Comparison of ENCODE assay signal across 8 cellular contexts in genomic region chr16:82031116-82032084, GRCh38. TPM values are rescaled to one million over a fixed set of nuclear protein-coding genes. Genes with fewer than 3 reads are reported as not detected.
DNase-seq lines count a peak whose midpoint lies in the region; ATAC-seq, FAIRE-seq and TF ChIP-seq lines count a peak whose summit lies in the region.

No MANE protein-coding gene starts in this region.

- H3K56ac ChIP-seq in IMR-90 (ENCODE audit: extremely low read depth, insufficient read depth, low read length): no peak overlapping the region

- peak overlapping the region; percentile 31; the same call in 1 of the 2 replicates for H4K5ac ChIP-seq in IMR-90 (ENCODE audit: low read depth, low read length)

- POLR2A ChIA-PET in IMR-90 (lab: Charles Lee; ENCODE audit: unreplicated experiment): no interaction called here

- intact Hi-C loops in IMR-90 (cut with micrococcal nuclease): loop anchor here (1.0 to 2.0 kb wide), 4 partner anchors 139 to 425 kb away; partner anchors contain the start of gene MPHOSPH6

- peak overlapping the region; percentile 86 for H2BK120ac ChIP-seq in IMR-90 (ENCODE audit: low read depth, low read length)

- peak; percentile 62 for TF ChIP-seq CTCF in IMR-90 (conservative IDR thresholded peaks at IDR 0.05; ENCODE audit: low read depth, low read length)
- peak; percentile 62 to 77 (median 73) for TF ChIP-seq CTCF in keratinocyte (optimal IDR thresholded peaks at IDR 0.05 in 1 of 3, IDR thresholded peaks at IDR 0.05 in 1 of 3, conservative IDR thresholded peaks at IDR 0.05 in 1 of 3; ENCODE audit: extremely low read depth in 1 of 3, insufficient read depth in 2 of 3, low read length in 3 of 3)

- H2AK5ac ChIP-seq in IMR-90 (ENCODE audit: low read depth, low read length): peak overlapping the region; percentile 49

- H4K91ac ChIP-seq in IMR-90 (ENCODE audit: insufficient read depth, low read depth, low read length): peak overlapping the region; percentile 26; the same call in 1 of the 2 replicates

- H3K4me2 ChIP-seq in IMR-90 (ENCODE audit: low read depth, low read length) (no peak overlapping the region), keratinocyte (ENCODE audit: control insufficient read depth, extremely low read depth, insufficient read depth, low read depth, low read length) (no peak overlapping the region)

- peak overlapping the region; percentile 20 for H3K18ac ChIP-seq in IMR-90 (ENCODE audit: low read depth, low read length)

- no peak overlapping the region for H3K23ac ChIP-seq in IMR-90 (ENCODE audit: low read depth, low read length)

- peak; percentile 49 for DNase-seq in DMS114 treated with DMSO at 0.1 percent for 48 hours (lab: John Stamatoyannopoulos, UW; ENCODE audit: unreplicated experiment)
- DNase-seq in IMR-90: peak; percentile 72
- DNase-seq in SW 1271 (lab: John Stamatoyannopoulos, UW): peak; percentile 12 to 53
- DNase-seq in keratinocyte (ENCODE audit: low read depth, low spot score): no peak
- no peak for DNase-seq in DMS79 (lab: John Stamatoyannopoulos, UW)
- no peak for DNase-seq in NCI-H774 (lab: John Stamatoyannopoulos, UW)

- no peak for TF ChIP-seq POLR2A in IMR-90 (IDR thresholded peaks at IDR 0.05; ENCODE audit: low read depth, low read length)

- H3K14ac ChIP-seq in IMR-90 (replicated peaks; ENCODE audit: low read depth, low read length): 0 out of 2 replicates have a peak overlapping the region, but pooled peaks have one; percentile 52

- H3K9me3 ChIP-seq in IMR-90 (ENCODE audit: control insufficient read depth, insufficient read depth, low read length): no peaks in the 10 kb centered on the region
- no peaks in the 10 kb centered on the region for H3K9me3 ChIP-seq in keratinocyte (ENCODE audit: control insufficient read depth, low read depth, low read length)

- H2AK9ac ChIP-seq in IMR-90 (replicated peaks; ENCODE audit: low read depth, low read length, poor library complexity): no peak overlapping the region

- H2BK20ac ChIP-seq in IMR-90 (ENCODE audit: low read depth, low read length): peak overlapping the region; percentile 81; the same call in 1 of the 2 replicates

- no peak overlapping the region for H2BK5ac ChIP-seq in IMR-90 (ENCODE audit: low read depth, low read length, poor library complexity, severe bottlenecking)

- BruUV-seq in IMR-90 (replicated peaks; lab: Mats Ljungman, UMichigan): no TSS peak

- CTCF ChIA-PET in IMR-90 (lab: Yijun Ruan, JAX): interaction anchor here (0.7 to 1.6 kb wide), 7 partner anchors 9 to 204 kb away, joined by 3 to 9 read pairs (median 4); no protein-coding TSS in a partner anchor

- peak overlapping the region; percentile 27; the same call in 1 of the 3 replicates for H2BK15ac ChIP-seq in IMR-90 (ENCODE audit: low read depth, low read length)

- H3K79me2 ChIP-seq in keratinocyte (ENCODE audit: control insufficient read depth, insufficient read depth, low read length): no peaks in the 10 kb centered on the region

- H3K79me1 ChIP-seq in IMR-90 (ENCODE audit: low read depth in 1 of 2, low read length in 2 of 2): no peaks in the 10 kb centered on the region

- in situ Hi-C loops in IMR-90 (cut with MboI; ENCODE audit: low sequenced_read_pairs): loop anchor here (5.0 kb wide), 1 partner anchor 196 kb away; no protein-coding TSS in a partner anchor

- H3K9ac ChIP-seq in IMR-90 (ENCODE audit: low read depth, low read length): no peak overlapping the region; the same call in 1 of the 2 replicates
- H3K9ac ChIP-seq in keratinocyte (ENCODE audit: control insufficient read depth, extremely low read depth, insufficient read depth, low read length): no peak overlapping the region

- H3K36me3 ChIP-seq in IMR-90 (ENCODE audit: control insufficient read depth, insufficient read depth, low read length): no peaks in the 10 kb centered on the region
- no peaks in the 10 kb centered on the region for H3K36me3 ChIP-seq in keratinocyte (ENCODE audit: control insufficient read depth in 2 of 2, extremely low read depth in 1 of 2, insufficient read depth in 2 of 2, low read length in 2 of 2)

- peak overlapping the region; percentile 45; the same call in 1 of the 2 replicates for H3K4ac ChIP-seq in IMR-90 (ENCODE audit: low read depth, low read length)

- dilution Hi-C loops in IMR-90 (cut with HindIII; ENCODE audit: low sequenced_read_pairs, unreplicated experiment) (no loop called here), keratinocyte (cut with MboI; ENCODE audit: extremely low pct_ligation_motif_present, low sequenced_read_pairs) (no loop called here)

- 0 out of 2 replicates have a peak, but pooled peaks cover 3% of the 10 kb centered on the region for H3K9me1 ChIP-seq in IMR-90 (ENCODE audit: insufficient read depth, low read length)
- H3K9me1 ChIP-seq in keratinocyte (ENCODE audit: control insufficient read depth, extremely low read depth, insufficient read depth, low read length): no peaks in the 10 kb centered on the region

- H3K4me3 ChIP-seq in IMR-90 (ENCODE audit: insufficient read depth, low read depth, low read length) (no peak overlapping the region), keratinocyte (ENCODE audit: control insufficient read depth in 2 of 3, extremely low read depth in 1 of 3, insufficient read depth in 2 of 3, low read depth in 1 of 3, low read length in 3 of 3) (no peak overlapping the region)

- TF ChIP-seq RAD21 in IMR-90 (IDR thresholded peaks at IDR 0.05; ENCODE audit: low read length): peak; percentile 68

- 51% methylated on average over 4 of the region's 13 CpGs; no CpG with 5 or more reads in 1 of the 2 experiments for WGBS in IMR-90 (ENCODE audit: extremely low coverage in 2 of 2, insufficient read length in 1 of 2), 2 experiments

- H3K27me3 ChIP-seq in IMR-90 (ENCODE audit: control insufficient read depth, insufficient read depth, low read length) (peaks cover 5% of the 10 kb centered on the region; the same call in 1 of the 2 replicates), keratinocyte (ENCODE audit: control insufficient read depth, extremely low read depth, insufficient read depth, low read length) (no peaks in the 10 kb centered on the region)

- H4K20me1 ChIP-seq in IMR-90 (ENCODE audit: insufficient read depth, low read length) (no peaks in the 10 kb centered on the region), keratinocyte (ENCODE audit: control insufficient read depth, extremely low read depth, insufficient read depth, low read length) (no peaks in the 10 kb centered on the region)

- H2AFZ ChIP-seq in IMR-90 (replicated peaks; ENCODE audit: low read length, poor library complexity) (no peak overlapping the region), keratinocyte (ENCODE audit: control insufficient read depth, low read length) (peak overlapping the region; percentile 8)

- peak overlapping the region in 1 of 2 experiments; percentile 65; a peak in 2 of 4 replicates for H4K8ac ChIP-seq in IMR-90 (ENCODE audit: low read depth in 2 of 2, low read length in 2 of 2)

- FAIRE-seq in keratinocyte (lab: Jason Lieb, UNC): peak; percentile 76

- H3K27ac ChIP-seq in IMR-90 (ENCODE audit: insufficient read depth, low read length) (peak overlapping the region; percentile 66), keratinocyte (ENCODE audit: control insufficient read depth, insufficient read depth, low read length) (no peak overlapping the region)

- H3K4me1 ChIP-seq in IMR-90 (ENCODE audit: control insufficient read depth, insufficient read depth, low read length) (peaks cover 8% of the 10 kb centered on the region), keratinocyte (ENCODE audit: control insufficient read depth, extremely low read depth, insufficient read depth, low read length) (peaks cover 54% of the 10 kb centered on the region)

- ATAC-seq in IMR-90 (ENCODE audit: low read depth) (peak; percentile 82), HG03378 (IDR thresholded peaks at IDR 0.05; ENCODE audit: unreplicated experiment) (no peak), GM18858 (IDR thresholded peaks at IDR 0.05; ENCODE audit: unreplicated experiment) (no peak)

TF ChIP-seq in IMR-90, 13 proteins besides CTCF, POLR2A, EP300 and RAD21 (continues in another document):
- TF ChIP-seq, protein P1, sequence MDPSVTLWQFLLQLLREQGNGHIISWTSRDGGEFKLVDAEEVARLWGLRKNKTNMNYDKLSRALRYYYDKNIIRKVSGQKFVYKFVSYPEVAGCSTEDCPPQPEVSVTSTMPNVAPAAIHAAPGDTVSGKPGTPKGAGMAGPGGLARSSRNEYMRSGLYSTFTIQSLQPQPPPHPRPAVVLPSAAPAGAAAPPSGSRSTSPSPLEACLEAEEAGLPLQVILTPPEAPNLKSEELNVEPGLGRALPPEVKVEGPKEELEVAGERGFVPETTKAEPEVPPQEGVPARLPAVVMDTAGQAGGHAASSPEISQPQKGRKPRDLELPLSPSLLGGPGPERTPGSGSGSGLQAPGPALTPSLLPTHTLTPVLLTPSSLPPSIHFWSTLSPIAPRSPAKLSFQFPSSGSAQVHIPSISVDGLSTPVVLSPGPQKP (IDR thresholded peaks at IDR 0.05; ENCODE audit: borderline replicate concordance, low read depth, low read length): no peak

RNA-seq across cellular contexts. Expression of gene HSD17B2, which starts 3.7 kb away (rescaled TPM):
- total RNA-seq in IMR-90 (2012; rRNA removed): 0.18 and 0.28 TPM in 2 replicates
- polyA plus RNA-seq in IMR-90 (2012; rRNA removed) (0.12 TPM in 1 of 2 replicates, not detected in the other), keratinocyte (2.9 to 6.9 TPM (median 3.1 TPM) in 3 replicates)
- polyA plus RNA-seq in IMR-90 (2012; cell fraction: cytosol; rRNA removed): 0.08 and 0.13 TPM in 2 replicates
- 0.09 and 0.11 TPM in 2 replicates for polyA plus RNA-seq in IMR-90 (2012; cell fraction: nucleus; rRNA removed; ENCODE audit: low replicate concordance)
- polyA plus RNA-seq in keratinocyte (2011; ENCODE audit: low read depth): 6.3 TPM
- 3.0 and 3.6 TPM in 2 replicates for polyA plus RNA-seq in keratinocyte (2011; cell fraction: cytosol; rRNA removed)
- 5.1 and 5.3 TPM in 2 replicates for polyA plus RNA-seq in keratinocyte (2011; cell fraction: nucleus; rRNA removed)
- polyA plus RNA-seq in keratinocyte (2012; ENCODE audit: low replicate concordance): 2.1 and 7.2 TPM in 2 replicates
- polyA minus RNA-seq in keratinocyte: 3.5 to 6.3 TPM (median 4.9 TPM) in 3 replicates
- not detected for polyA minus RNA-seq in keratinocyte (2011; cell fraction: cytosol; rRNA and poly(A)+ RNA removed)
- 2.1 and 6.1 TPM in 2 replicates for polyA minus RNA-seq in keratinocyte (2011; cell fraction: nucleus; rRNA and poly(A)+ RNA removed)

RNA-seq across cellular contexts. Expression of gene SDR42E1, which starts 20.1 kb away (rescaled TPM):
- total RNA-seq in IMR-90 (2012; rRNA removed): 0.28 and 0.72 TPM in 2 replicates
- polyA plus RNA-seq in IMR-90 (2012; rRNA removed): 0.32 and 0.44 TPM in 2 replicates
- polyA plus RNA-seq in IMR-90 (2012; cell fraction: cytosol; rRNA removed): 0.02 and 0.13 TPM in 2 replicates
- 0.11 and 0.24 TPM in 2 replicates for polyA plus RNA-seq in IMR-90 (2012; cell fraction: nucleus; rRNA removed; ENCODE audit: low replicate concordance)
- polyA plus RNA-seq in keratinocyte: 18.8 to 28.4 TPM (median 20.3 TPM) in 3 replicates
- polyA plus RNA-seq in keratinocyte (2011; ENCODE audit: low read depth): 5.8 TPM
- 13.5 and 20.5 TPM in 2 replicates for polyA plus RNA-seq in keratinocyte (2011; cell fraction: cytosol; rRNA removed)
- polyA plus RNA-seq in keratinocyte (2011; cell fraction: nucleus; rRNA removed): 18.1 and 18.6 TPM in 2 replicates
- polyA plus RNA-seq in keratinocyte (2012; ENCODE audit: low replicate concordance): 12.6 and 14.6 TPM in 2 replicates
- 21.1 to 38.5 TPM (median 32.0 TPM) in 3 replicates for polyA minus RNA-seq in keratinocyte
- polyA minus RNA-seq in keratinocyte (2011; cell fraction: cytosol; rRNA and poly(A)+ RNA removed): 14.8 TPM
- 15.3 and 30.1 TPM in 2 replicates for polyA minus RNA-seq in keratinocyte (2011; cell fraction: nucleus; rRNA and poly(A)+ RNA removed)

Comparison
In these comparisons a context has a peak if more than half of its experiments do, and no peak if none do; other contexts are left out.
1. DNase-seq: peak in DMS114 treated with DMSO at 0.1 percent for 48 hours (single experiment), IMR-90 (single experiment) and SW 1271 (2 of 2); none in keratinocyte (single experiment), DMS79 (single experiment) and NCI-H774 (single experiment).
2. RNA of gene SDR42E1, which starts 20.1 kb away (polyA plus RNA-seq): 5.8 to 28.4 TPM in keratinocyte; 0.02 to 0.44 TPM in IMR-90; every median in the first group is over 4 times any median in the second.